In genomic region chr3:129304141-129304540, GRCh38 we compare ENCODE assay signal across 13 cellular contexts. TPM values are rescaled to one million over a fixed set of nuclear protein-coding genes. Genes with fewer than 3 reads are reported as not detected.
A peak's percentile ranks its signal among the peaks of the same experiment; 100 is the strongest.
DNase-seq lines count a peak whose midpoint lies in the region; ATAC-seq, FAIRE-seq and TF ChIP-seq lines count a peak whose summit lies in the region.
"Had no signal": no experiment of that assay in that cellular context is flagged by ENCODE, and none has a peak within 500 bp of the region (broad histone marks: within the 10 kb centered on the region; RNA-seq: fewer than 3 reads in every experiment).

No MANE protein-coding gene starts in this region.

- H3K4me1 ChIP-seq in left ventricle myocardium inferior (peaks cover 32% of the 10 kb centered on the region), thoracic aorta (ENCODE audit: control insufficient read depth in 1 of 2, low read depth in 2 of 2) (peaks cover 6 to 11% of the 10 kb centered on the region in 2 donors)

- H3K36me3 Mint-ChIP-seq in activated T-helper 1 cell treated with anti-CD3 and anti-CD28 coated beads, Interleukin-12 subunit alpha, Interleukin-12 subunit beta, Interleukin-2, Interleukin-4 antibody, amounts not matched to agents 30 ng/mL and 10 ng/mL and 1 ng/mL, durations not matched to agents 14 hours and 24 hours and 36 hours (ENCODE audit: low read depth), result peaks cover 46% of the 10 kb centered on the region
- peaks cover 21 to 39% (median 32%) of the 10 kb centered on the region in 3 donors for H3K36me3 Mint-ChIP-seq in immature natural killer cell

- H3K27me3 Mint-ChIP-seq in activated T-helper 1 cell treated with anti-CD3 and anti-CD28 coated beads, Interleukin-12 subunit alpha, Interleukin-12 subunit beta, Interleukin-2, Interleukin-4 antibody, amounts not matched to agents 30 ng/mL and 10 ng/mL and 1 ng/mL, durations not matched to agents 14 hours and 24 hours and 36 hours (ENCODE audit: insufficient read depth), result no peaks in the 10 kb centered on the region
- H3K27me3 Mint-ChIP-seq in immature natural killer cell (ENCODE audit: low read depth in 3 of 3), result peaks cover 0 to 3% (median 2%) of the 10 kb centered on the region in 3 donors

- peak overlapping the region; percentile 49 for H3K27ac Mint-ChIP-seq in activated T-helper 1 cell treated with anti-CD3 and anti-CD28 coated beads, Interleukin-12 subunit alpha, Interleukin-12 subunit beta, Interleukin-2, Interleukin-4 antibody, amounts not matched to agents 30 ng/mL and 10 ng/mL and 1 ng/mL, durations not matched to agents 14 hours and 24 hours and 36 hours
- peak overlapping the region; percentile 1 to 66 (median 32) for H3K27ac Mint-ChIP-seq in immature natural killer cell

- no peaks in the 10 kb centered on the region for H3K9me3 Mint-ChIP-seq in activated T-helper 1 cell treated with anti-CD3 and anti-CD28 coated beads, Interleukin-12 subunit alpha, Interleukin-12 subunit beta, Interleukin-2, Interleukin-4 antibody, amounts not matched to agents 30 ng/mL and 10 ng/mL and 1 ng/mL, durations not matched to agents 14 hours and 24 hours and 36 hours
- H3K9me3 Mint-ChIP-seq in immature natural killer cell, result no peaks in the 10 kb centered on the region
- H3K9me3 Mint-ChIP-seq: neural crest cell had no signal

- intact Hi-C loops in left ventricle myocardium inferior (cut with micrococcal nuclease) (no loop called here), cardiac septum (cut with DNase I) (no loop called here)
- intact Hi-C loops in activated T-helper 1 cell treated with anti-CD3 and anti-CD28 coated beads, Interleukin-12 subunit alpha, Interleukin-12 subunit beta, Interleukin-2, Interleukin-4 antibody, amounts not matched to agents 30 ng/mL and 10 ng/mL and 1 ng/mL, durations not matched to agents 14 hours and 24 hours and 36 hours (cut with micrococcal nuclease), result no loop called here

- H3K4me3 Mint-ChIP-seq in activated T-helper 1 cell treated with anti-CD3 and anti-CD28 coated beads, Interleukin-12 subunit alpha, Interleukin-12 subunit beta, Interleukin-2, Interleukin-4 antibody, amounts not matched to agents 30 ng/mL and 10 ng/mL and 1 ng/mL, durations not matched to agents 14 hours and 24 hours and 36 hours, result peak overlapping the region; percentile 20
- H3K4me3 Mint-ChIP-seq in immature natural killer cell, result peak overlapping the region in 1 of 5 donors; percentile 4
- H3K4me3 Mint-ChIP-seq: neural crest cell had no signal

- no peak for ATAC-seq in thoracic aorta (ENCODE audit: insufficient number of reproducible peaks, low FRiP score, low read depth)
- no peak for ATAC-seq in GM18873 (IDR thresholded peaks at IDR 0.05; ENCODE audit: low FRiP score, unreplicated experiment)

- DNase-seq in left ventricle myocardium inferior, result no peak
- DNase-seq in cardiac septum (ENCODE audit: low spot score), result no peak
- DNase-seq in activated T-helper 1 cell treated with anti-CD3 and anti-CD28 coated beads, Interleukin-12 subunit alpha, Interleukin-12 subunit beta, Interleukin-2, Interleukin-4 antibody, amounts not matched to agents 30 ng/mL and 10 ng/mL and 1 ng/mL, durations not matched to agents 14 hours and 24 hours and 36 hours (ENCODE audit: low spot score), result no peak
- DNase-seq in immature natural killer cell, result no peak
- no peak for DNase-seq in thoracic aorta (ENCODE audit: low spot score)
- no peak for DNase-seq in RCC 7860 (ENCODE audit: low spot score)
- no peak for DNase-seq in midbrain (lab: John Stamatoyannopoulos, UW)
- DNase-seq: NCI-H1105, NCI-H526 treated with DMSO at 0.1 percent for 48 hours had no signal

- FAIRE-seq in RCC 7860 (lab: Jason Lieb, UNC), result no peak

- H3K9me3 ChIP-seq in left ventricle myocardium inferior (replicated peaks) (no peaks in the 10 kb centered on the region), thoracic aorta (no peaks in the 10 kb centered on the region)

- H3K4me1 Mint-ChIP-seq in activated T-helper 1 cell treated with anti-CD3 and anti-CD28 coated beads, Interleukin-12 subunit alpha, Interleukin-12 subunit beta, Interleukin-2, Interleukin-4 antibody, amounts not matched to agents 30 ng/mL and 10 ng/mL and 1 ng/mL, durations not matched to agents 14 hours and 24 hours and 36 hours (ENCODE audit: low read depth), result peaks cover 36% of the 10 kb centered on the region
- H3K4me1 Mint-ChIP-seq in immature natural killer cell, result peaks cover 9 to 19% of the 10 kb centered on the region in 2 donors

- H3K27me3 ChIP-seq in left ventricle myocardium inferior (ENCODE audit: low read depth), result no peaks in the 10 kb centered on the region
- H3K27me3 ChIP-seq in thoracic aorta (replicated peaks; ENCODE audit: insufficient read depth), result no peaks in the 10 kb centered on the region

- H3K27ac ChIP-seq in left ventricle myocardium inferior (replicated peaks) (peak overlapping the region; percentile 73), thoracic aorta (peak overlapping the region; percentile 69 to 88)
- H3K27ac ChIP-seq: VCaP had no signal

- H3K4me3 ChIP-seq in left ventricle myocardium inferior (no peak overlapping the region), thoracic aorta (no peak overlapping the region)
- H3K4me3 ChIP-seq: coronary artery had no signal

- H3K36me3 ChIP-seq in left ventricle myocardium inferior (peaks cover 52% of the 10 kb centered on the region), thoracic aorta (peaks cover 12% of the 10 kb centered on the region)

- TF ChIP-seq CTCF in left ventricle myocardium inferior (IDR thresholded peaks at IDR 0.05; ENCODE audit: borderline replicate concordance), result no peak
- TF ChIP-seq CTCF in thoracic aorta (IDR thresholded peaks at IDR 0.05), result no peak

RNA-seq across cellular contexts. Expression of gene HMCES, which starts 25.5 kb away (rescaled TPM):
- total RNA-seq in left ventricle myocardium inferior (38.5 TPM), cardiac septum (32.9 TPM), thoracic aorta (10 to 100 TPM; 12.0 to 23.9 TPM)
- 59.4 and 61.6 TPM in 2 replicates for total RNA-seq in activated T-helper 1 cell treated with anti-CD3 and anti-CD28 coated beads, Interleukin-12 subunit alpha, Interleukin-12 subunit beta, Interleukin-2, Interleukin-4 antibody, amounts not matched to agents 30 ng/mL and 10 ng/mL and 1 ng/mL, durations not matched to agents 14 hours and 24 hours and 36 hours
- polyA plus RNA-seq in immature natural killer cell, result 100 to 1,000 TPM in 1 of 3 donors, 10 to 100 TPM in 2; 58.6 to 111 (median 78.1) TPM

RNA-seq across cellular contexts. Expression of gene COPG1, which starts 54.7 kb away (rescaled TPM):
- 86.1 TPM for total RNA-seq in left ventricle myocardium inferior
- 122 TPM for total RNA-seq in cardiac septum
- 157 and 160 TPM in 2 replicates for total RNA-seq in activated T-helper 1 cell treated with anti-CD3 and anti-CD28 coated beads, Interleukin-12 subunit alpha, Interleukin-12 subunit beta, Interleukin-2, Interleukin-4 antibody, amounts not matched to agents 30 ng/mL and 10 ng/mL and 1 ng/mL, durations not matched to agents 14 hours and 24 hours and 36 hours
- 100 to 1,000 TPM in 1 of 3 donors, 10 to 100 TPM in 2; 35.2 to 139 (median 64.6) TPM for polyA plus RNA-seq in immature natural killer cell
- 100 to 1,000 TPM; 126 to 141 TPM for total RNA-seq in thoracic aorta
